9 cellular contexts compared by ENCODE assay signal in the genomic region with DNA sequence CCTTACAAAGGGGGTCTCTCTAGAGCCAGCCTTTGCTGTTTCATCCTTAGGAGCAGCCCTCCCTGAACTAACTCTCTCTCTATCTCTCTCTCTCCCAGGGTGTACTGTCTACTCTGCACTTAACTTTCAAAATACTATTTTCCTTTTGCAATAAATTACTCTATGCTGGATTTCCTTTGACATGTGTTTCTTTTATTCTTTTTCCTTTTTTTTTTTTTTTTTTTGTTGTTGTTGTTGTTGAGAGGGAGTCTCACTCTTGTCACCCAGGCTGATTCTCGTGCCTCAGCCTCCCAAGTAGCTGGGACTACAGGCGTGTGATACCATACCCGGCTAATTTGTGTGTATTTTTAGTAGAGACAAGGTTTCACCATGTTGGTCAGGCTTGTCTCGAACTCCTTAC. TPM values are rescaled to one million over a fixed set of nuclear protein-coding genes. Genes with fewer than 3 reads are reported as not detected.
DNase-seq lines count a peak whose midpoint lies in the region; ATAC-seq, FAIRE-seq and TF ChIP-seq lines count a peak whose summit lies in the region.
"Had no signal": no experiment of that assay in that cellular context is flagged by ENCODE, and none has a peak within 500 bp of the region (broad histone marks: within the 10 kb centered on the region; RNA-seq: fewer than 3 reads in every experiment).

No MANE protein-coding gene starts in this region.

- H3K9me1 ChIP-seq in K562 (ENCODE audit: control insufficient read depth, insufficient read depth, low read length), result peaks cover 4% of the 10 kb centered on the region

- TF ChIP-seq POLR2A in K562 (conservative IDR thresholded peaks at IDR 0.05), result no peak

- peak overlapping the region; percentile 61 to 94 (median 84) for H3K27ac Mint-ChIP-seq in naive thymus-derived CD4-positive, alpha-beta T cell

- TF ChIP-seq CTCF in K562 (IDR thresholded peaks at IDR 0.05 in 2 of 3, conservative IDR thresholded peaks at IDR 0.05 in 1 of 3; ENCODE audit: insufficient read depth in 2 of 3, low read depth in 1 of 3, low read length in 3 of 3), result no peak

- peaks cover 26 to 43% (median 33%) of the 10 kb centered on the region in 10 experiments for H3K4me1 ChIP-seq in BLaER1 treated with 17β-estradiol and CSF1 and Interleukin-3, amounts not matched to agents 10 nM and 100 nM
- peaks cover 18 to 31% of the 10 kb centered on the region in 2 experiments; a peak in 4 of 5 replicates for H3K4me1 ChIP-seq in K562 (replicated peaks in 1 of 2; ENCODE audit: control insufficient read depth in 2 of 2, insufficient read depth in 2 of 2, low read length in 2 of 2)
- H3K4me1 ChIP-seq in naive thymus-derived CD4-positive, alpha-beta T cell (ENCODE audit: control insufficient read depth in 2 of 2, insufficient read depth in 2 of 2, low read length in 2 of 2), result peaks cover 5 to 19% of the 10 kb centered on the region in 2 donors

- POLR2A ChIA-PET in K562 (lab: Yijun Ruan, JAX), result interaction anchor here (0.6 to 4.4 kb wide), 16 partner anchors 9 to 346 kb away, joined by 3 to 20 read pairs (median 4); partner anchors contain the start of genes AP4M1, LAMTOR4, MCM7 and ZCWPW1
- POLR2A ChIA-PET in naive thymus-derived CD4-positive, alpha-beta T cell (lab: Charles Lee), result interaction anchor here (0.6 to 2.0 kb wide), 10 partner anchors 8 to 459 kb away, joined by 3 to 9 read pairs (median 4); partner anchors contain the start of genes AP4M1 and MCM7

- BruUV-seq in K562 (replicated peaks; lab: Mats Ljungman, UMichigan), result no TSS peak

- H4K20me1 ChIP-seq in BLaER1 treated with 17β-estradiol and CSF1 and Interleukin-3, amounts not matched to agents 10 nM and 100 nM, result peaks cover 7 to 28% (median 23%) of the 10 kb centered on the region in 11 experiments; a peak in 12 of 22 replicates
- no peaks in the 10 kb centered on the region for H4K20me1 ChIP-seq in K562 (replicated peaks; ENCODE audit: control insufficient read depth, insufficient read depth, low read length)

- peaks cover 0 to 12% (median 3%) of the 10 kb centered on the region in 11 experiments; a peak in 11 of 22 replicates for H3K9me3 ChIP-seq in BLaER1 treated with 17β-estradiol and CSF1 and Interleukin-3, amounts not matched to agents 10 nM and 100 nM (replicated peaks in 1 of 11)
- H3K9me3 ChIP-seq in K562 (replicated peaks; ENCODE audit: control insufficient read depth, insufficient read depth, low read depth, low read length), result no peaks in the 10 kb centered on the region
- no peaks in the 10 kb centered on the region for H3K9me3 ChIP-seq in naive thymus-derived CD4-positive, alpha-beta T cell (ENCODE audit: control insufficient read depth in 2 of 3, low read length in 3 of 3)
- H3K9me3 ChIP-seq: ascending aorta had no signal

- H3K36me3 ChIP-seq in BLaER1 treated with 17β-estradiol and CSF1 and Interleukin-3, amounts not matched to agents 10 nM and 100 nM, result peaks cover 18 to 26% (median 23%) of the 10 kb centered on the region in 11 experiments
- peaks cover 21% of the 10 kb centered on the region for H3K36me3 ChIP-seq in K562 (ENCODE audit: control insufficient read depth, insufficient read depth, low read length)
- peaks cover 0 to 13% (median 0%) of the 10 kb centered on the region in 3 experiments for H3K36me3 ChIP-seq in naive thymus-derived CD4-positive, alpha-beta T cell (ENCODE audit: control insufficient read depth in 2 of 3, insufficient read depth in 3 of 3, low read length in 3 of 3)

- H3K9ac ChIP-seq in BLaER1 treated with 17β-estradiol and CSF1 and Interleukin-3, amounts not matched to agents 10 nM and 100 nM, result peak overlapping the region in 2 of 11 experiments; percentile 96; a peak in 1 of 22 replicates
- H3K9ac ChIP-seq in K562 (ENCODE audit: insufficient read depth in 1 of 2, low read depth in 2 of 2, low read length in 2 of 2), result peak overlapping the region in 1 of 2 experiments; percentile 88; a peak in 3 of 4 replicates

- peak overlapping the region; percentile 76 to 95 (median 92) for H3K4me3 Mint-ChIP-seq in naive thymus-derived CD4-positive, alpha-beta T cell

- peak overlapping the region; percentile 44 to 82 (median 71); a peak in 18 of 22 replicates for H3K4me2 ChIP-seq in BLaER1 treated with 17β-estradiol and CSF1 and Interleukin-3, amounts not matched to agents 10 nM and 100 nM
- H3K4me2 ChIP-seq in K562 (ENCODE audit: insufficient read depth, low read length), result peak overlapping the region; percentile 78

- no peak for TF ChIP-seq EP300 in K562 (IDR thresholded peaks at IDR 0.05; ENCODE audit: low read length)

- FAIRE-seq in K562 (lab: Jason Lieb, UNC), result no peak

- peak overlapping the region in 1 of 11 experiments; percentile 95; a peak in 2 of 22 replicates for H3K27ac ChIP-seq in BLaER1 treated with 17β-estradiol and CSF1 and Interleukin-3, amounts not matched to agents 10 nM and 100 nM
- peak overlapping the region; percentile 90 for H3K27ac ChIP-seq in K562 (ENCODE audit: extremely low read depth, low read depth, low read length)
- H3K27ac ChIP-seq in naive thymus-derived CD4-positive, alpha-beta T cell (ENCODE audit: low read depth, low read length), result no peak overlapping the region

- H3K4me1 Mint-ChIP-seq in naive thymus-derived CD4-positive, alpha-beta T cell, result peaks cover 26 to 50% (median 39%) of the 10 kb centered on the region in 7 donors

- peaks cover 0 to 2% (median 0%) of the 10 kb centered on the region in 11 donors for H3K9me3 Mint-ChIP-seq in naive thymus-derived CD4-positive, alpha-beta T cell

- ATAC-seq in HG03039 (IDR thresholded peaks at IDR 0.05; ENCODE audit: unreplicated experiment), result peak; percentile 0
- no peak for ATAC-seq in K562
- no peak for ATAC-seq in naive thymus-derived CD4-positive, alpha-beta T cell
- ATAC-seq in GM21825 (IDR thresholded peaks at IDR 0.05; ENCODE audit: unreplicated experiment), result no peak

- H3K4me3 ChIP-seq in BLaER1 treated with 17β-estradiol and CSF1 and Interleukin-3, amounts not matched to agents 10 nM and 100 nM, result 0 out of 20 replicates have a peak overlapping the region, but pooled peaks of 1 of the 10 experiments have one; percentile 99
- H3K4me3 ChIP-seq in K562, result peak overlapping the region; percentile 67
- H3K4me3 ChIP-seq in naive thymus-derived CD4-positive, alpha-beta T cell (ENCODE audit: low read length), result no peak overlapping the region

- in situ Hi-C loops in K562 (cut with MboI) (no loop called here), G401 (cut with HindIII; ENCODE audit: low sequenced_read_pairs) (no loop called here)

- intact Hi-C loops in K562 (cut with micrococcal nuclease), result loop anchor here (1.0 to 5.0 kb wide), 4 partner anchors 18 to 71 kb away; partner anchors contain the start of genes AP4M1, CNPY4, MBLAC1 and MCM7
- intact Hi-C loops in naive thymus-derived CD4-positive, alpha-beta T cell (cut with micrococcal nuclease), result loop anchor here (1.0 to 10.0 kb wide), 7 partner anchors 17 to 678 kb away; partner anchors contain the start of genes BUD31 (in 1 of the 2), FBXO24 (in 1 of the 2), LRCH4 (in 1 of the 2) and MBLAC1 (in 1 of the 2)

- WGBS in K562 (ENCODE audit: insufficient coverage, low coverage, missing lambda C conversion rate), result 40% methylated on average over 4 of the region's 4 CpGs

- H3K27me3 Mint-ChIP-seq in naive thymus-derived CD4-positive, alpha-beta T cell, result peaks cover 0 to 19% (median 0%) of the 10 kb centered on the region in 5 donors

- H3K36me3 Mint-ChIP-seq in naive thymus-derived CD4-positive, alpha-beta T cell, result peaks cover 5 to 12% (median 7%) of the 10 kb centered on the region in 5 donors

- peak overlapping the region; percentile 96 for H2AFZ ChIP-seq in K562 (ENCODE audit: low read depth, low read length)

- no peak for TF ChIP-seq RAD21 in K562 (CRISPR knock-in tag; conservative IDR thresholded peaks at IDR 0.05 in 1 of 2, IDR thresholded peaks at IDR 0.05 in 1 of 2)

- DNase-seq in K562 (ENCODE audit: extremely low read depth in 1 of 4, low spot score in 3 of 4) (no peak), NCI-H526 treated with DMSO at 0.1 percent for 48 hours (lab: John Stamatoyannopoulos, UW) (no peak), G401 (ENCODE audit: low spot score) (no peak), KG1 (lab: John Stamatoyannopoulos, UW) (no peak)
- no peak for DNase-seq in naive thymus-derived CD4-positive, alpha-beta T cell

- H3K27me3 ChIP-seq in BLaER1 treated with 17β-estradiol and CSF1 and Interleukin-3, amounts not matched to agents 10 nM and 100 nM, result peaks cover 0 to 18% (median 14%) of the 10 kb centered on the region in 11 experiments; a peak in 16 of 22 replicates
- H3K27me3 ChIP-seq in K562 (ENCODE audit: control insufficient read depth in 2 of 2, insufficient read depth in 2 of 2, low read length in 2 of 2), result no peaks in the 10 kb centered on the region
- no peaks in the 10 kb centered on the region for H3K27me3 ChIP-seq in naive thymus-derived CD4-positive, alpha-beta T cell (ENCODE audit: control insufficient read depth in 2 of 2, insufficient read depth in 2 of 2, low read length in 2 of 2)
- H3K27me3 ChIP-seq: ascending aorta had no signal

- H3K79me2 ChIP-seq in K562 (ENCODE audit: control insufficient read depth, insufficient read depth, low read length), result peaks cover 35% of the 10 kb centered on the region

- CTCF ChIA-PET in K562 (lab: Yijun Ruan, JAX; ENCODE audit: low intra/inter-chr PET ratio), result interaction anchor here (2.2 kb wide), 1 partner anchor 170 kb away, joined by 8 read pairs; no protein-coding TSS in a partner anchor
- CTCF ChIA-PET in naive thymus-derived CD4-positive, alpha-beta T cell (lab: Charles Lee), result interaction anchor here (0.6 to 1.1 kb wide), 4 partner anchors 48 to 175 kb away, joined by 3 to 6 read pairs (median 6); no protein-coding TSS in a partner anchor

RNA-seq across cellular contexts. Expression of gene ZNF3, which starts 1.5 kb away (rescaled TPM):
- total RNA-seq in K562 (2011; cell fraction: chromatin; rRNA removed; ENCODE audit: low replicate concordance), result 153 and 214 TPM in 2 replicates
- total RNA-seq in K562 (2011; cell fraction: nucleolus; rRNA removed), result 103 and 125 TPM in 2 replicates
- 119 and 140 TPM in 2 replicates for total RNA-seq in K562 (2011; cell fraction: nucleoplasm; rRNA removed)
- total RNA-seq in K562 (2014; rRNA removed), result 33.6 and 35.6 TPM in 2 replicates
- 55.6 and 64.4 TPM in 2 replicates for total RNA-seq in K562 (2014; rRNA removed; fragmentation: Illumina TruSeq; extraction: Trizol)
- total RNA-seq in K562 (2015; rRNA removed; fragmentation: Illumina TruSeq; extraction: Trizol), result 61.6 and 64.9 TPM in 2 replicates
- total RNA-seq in K562 (2021), result 46.7 and 48.5 TPM in 2 replicates
- polyA plus RNA-seq in K562 (2011; rRNA removed), result 44.8 and 52.3 TPM in 2 replicates
- polyA plus RNA-seq in K562 (2011; cell fraction: cytosol; rRNA removed), result 20.8 and 27.2 TPM in 2 replicates
- polyA plus RNA-seq in K562 (2011; cell fraction: nucleus; rRNA removed), result 85.4 and 103 TPM in 2 replicates
- polyA plus RNA-seq in K562 (2012), result 30.1 and 31.6 TPM in 2 replicates
- polyA plus RNA-seq in K562 (2014; fragmentation: Illumina TruSeq; extraction: Trizol), result 58.4 and 58.7 TPM in 2 replicates
- polyA plus RNA-seq in K562 (2014; fragmentation: Nextera tagmentation; extraction: Ambion mirVana), result 10 to 100 TPM; 30.0 to 51.5 TPM
- 39.6 and 45.8 TPM in 2 replicates for polyA plus RNA-seq in K562 (2014; rRNA removed)
- polyA minus RNA-seq in K562 (2011; rRNA and poly(A)+ RNA removed), result 55.6 and 57.4 TPM in 2 replicates
- polyA minus RNA-seq in K562 (2011; cell fraction: cytosol; rRNA and poly(A)+ RNA removed), result 10.5 and 15.3 TPM in 2 replicates
- polyA minus RNA-seq in K562 (2011; cell fraction: nucleus; rRNA and poly(A)+ RNA removed), result 33.7 and 50.5 TPM in 2 replicates
- total RNA-seq in naive thymus-derived CD4-positive, alpha-beta T cell, result 10 to 100 TPM; 29.1 to 48.0 (median 35.0) TPM
- 10 to 100 TPM; 20.3 to 37.6 TPM for polyA plus RNA-seq in naive thymus-derived CD4-positive, alpha-beta T cell
- total RNA-seq in G401 (2014; rRNA removed; shearing (Covaris generic)), result 29.9 and 38.7 TPM in 2 replicates

RNA-seq across cellular contexts. Expression of gene COPS6, which starts 5.8 kb away (rescaled TPM):
- 151 and 243 TPM in 2 replicates for total RNA-seq in K562 (2011; cell fraction: chromatin; rRNA removed; ENCODE audit: low replicate concordance)
- 132 and 134 TPM in 2 replicates for total RNA-seq in K562 (2011; cell fraction: nucleolus; rRNA removed)
- 123 and 134 TPM in 2 replicates for total RNA-seq in K562 (2011; cell fraction: nucleoplasm; rRNA removed)
- total RNA-seq in K562 (2014; rRNA removed) (102 and 119 TPM in 2 replicates), K562 (2014; rRNA removed; fragmentation: Illumina TruSeq; extraction: Trizol) (56.4 and 64.2 TPM in 2 replicates), K562 (2015; rRNA removed; fragmentation: Illumina TruSeq; extraction: Trizol) (60.1 and 63.0 TPM in 2 replicates), K562 (2021) (168 TPM in 2 replicates)
- polyA plus RNA-seq in K562 (2011; rRNA removed) (142 and 202 TPM in 2 replicates), K562 (2014; fragmentation: Illumina TruSeq; extraction: Trizol) (176 and 194 TPM in 2 replicates), K562 (2014; fragmentation: Nextera tagmentation; extraction: Ambion mirVana) (100 to 1,000 TPM; 160 to 331 TPM), K562 (2014; rRNA removed) (212 and 232 TPM in 2 replicates)
- 161 and 249 TPM in 2 replicates for polyA plus RNA-seq in K562 (2011; cell fraction: cytosol; rRNA removed)
- 125 and 159 TPM in 2 replicates for polyA plus RNA-seq in K562 (2011; cell fraction: nucleus; rRNA removed)
- 160 and 243 TPM in 2 replicates for polyA plus RNA-seq in K562 (2012)
- 82.3 and 172 TPM in 2 replicates for polyA minus RNA-seq in K562 (2011; rRNA and poly(A)+ RNA removed)
- polyA minus RNA-seq in K562 (2011; cell fraction: cytosol; rRNA and poly(A)+ RNA removed), result 57.4 and 102 TPM in 2 replicates
- polyA minus RNA-seq in K562 (2011; cell fraction: nucleus; rRNA and poly(A)+ RNA removed), result 37.4 and 39.0 TPM in 2 replicates
- total RNA-seq in naive thymus-derived CD4-positive, alpha-beta T cell, result 100 to 1,000 TPM in 1 of 5 experiments, 10 to 100 TPM in 4; 65.7 to 103 (median 80.1) TPM
- polyA plus RNA-seq in naive thymus-derived CD4-positive, alpha-beta T cell, result 100 to 1,000 TPM; 110 to 122 TPM
- 100 and 151 TPM in 2 replicates for total RNA-seq in G401 (2014; rRNA removed; shearing (Covaris generic))

RNA-seq across cellular contexts. Expression of gene MCM7, which starts 18.2 kb away (rescaled TPM):
- total RNA-seq in K562 (2011; cell fraction: chromatin; rRNA removed; ENCODE audit: low replicate concordance), result 414 and 758 TPM in 2 replicates
- total RNA-seq in K562 (2011; cell fraction: nucleolus; rRNA removed), result 463 and 497 TPM in 2 replicates
- 263 and 349 TPM in 2 replicates for total RNA-seq in K562 (2011; cell fraction: nucleoplasm; rRNA removed)
- total RNA-seq in K562 (2014; rRNA removed) (560 and 610 TPM in 2 replicates), K562 (2014; rRNA removed; fragmentation: Illumina TruSeq; extraction: Trizol) (303 and 336 TPM in 2 replicates), K562 (2015; rRNA removed; fragmentation: Illumina TruSeq; extraction: Trizol) (408 and 410 TPM in 2 replicates), K562 (2021) (588 and 616 TPM in 2 replicates)
- polyA plus RNA-seq in K562 (2011; rRNA removed) (304 and 329 TPM in 2 replicates), K562 (2014; fragmentation: Illumina TruSeq; extraction: Trizol) (437 and 491 TPM in 2 replicates), K562 (2014; fragmentation: Nextera tagmentation; extraction: Ambion mirVana) (100 to 1,000 TPM; 407 to 856 TPM), K562 (2014; rRNA removed) (488 and 513 TPM in 2 replicates)
- 333 and 730 TPM in 2 replicates for polyA plus RNA-seq in K562 (2011; cell fraction: cytosol; rRNA removed)
- 657 and 888 TPM in 2 replicates for polyA plus RNA-seq in K562 (2011; cell fraction: nucleus; rRNA removed)
- 488 and 498 TPM in 2 replicates for polyA plus RNA-seq in K562 (2012)
- 295 and 393 TPM in 2 replicates for polyA minus RNA-seq in K562 (2011; rRNA and poly(A)+ RNA removed)
- polyA minus RNA-seq in K562 (2011; cell fraction: cytosol; rRNA and poly(A)+ RNA removed), result 320 and 399 TPM in 2 replicates
- 299 and 305 TPM in 2 replicates for polyA minus RNA-seq in K562 (2011; cell fraction: nucleus; rRNA and poly(A)+ RNA removed)
- 100 to 1,000 TPM in 4 of 5 experiments, 10 to 100 TPM in 1; 80.3 to 263 (median 168) TPM for total RNA-seq in naive thymus-derived CD4-positive, alpha-beta T cell
- 10 to 100 TPM; 29.5 to 49.9 TPM for polyA plus RNA-seq in naive thymus-derived CD4-positive, alpha-beta T cell
- 356 and 361 TPM in 2 replicates for total RNA-seq in G401 (2014; rRNA removed; shearing (Covaris generic))

RNA-seq across cellular contexts. Expression of gene AP4M1, which starts 18.5 kb away (rescaled TPM):
- total RNA-seq in K562 (2011; cell fraction: chromatin; rRNA removed; ENCODE audit: low replicate concordance), result 35.5 and 59.8 TPM in 2 replicates
- 50.4 and 51.6 TPM in 2 replicates for total RNA-seq in K562 (2011; cell fraction: nucleolus; rRNA removed)
- total RNA-seq in K562 (2011; cell fraction: nucleoplasm; rRNA removed), result 26.7 and 40.9 TPM in 2 replicates
- 17.4 and 30.9 TPM in 2 replicates for total RNA-seq in K562 (2014; rRNA removed)
- 11.0 and 12.2 TPM in 2 replicates for total RNA-seq in K562 (2014; rRNA removed; fragmentation: Illumina TruSeq; extraction: Trizol)
- 11.9 and 13.5 TPM in 2 replicates for total RNA-seq in K562 (2015; rRNA removed; fragmentation: Illumina TruSeq; extraction: Trizol)
- 21.8 and 25.2 TPM in 2 replicates for total RNA-seq in K562 (2021)
- 12.7 and 14.1 TPM in 2 replicates for polyA plus RNA-seq in K562 (2011; rRNA removed)
- polyA plus RNA-seq in K562 (2011; cell fraction: cytosol; rRNA removed), result 14.1 and 21.2 TPM in 2 replicates
- polyA plus RNA-seq in K562 (2011; cell fraction: nucleus; rRNA removed), result 41.5 and 49.3 TPM in 2 replicates
- 15.8 and 27.8 TPM in 2 replicates for polyA plus RNA-seq in K562 (2012)
- polyA plus RNA-seq in K562 (2014; fragmentation: Illumina TruSeq; extraction: Trizol), result 16.4 and 18.0 TPM in 2 replicates
- 1 to 10 TPM; 1.3 to 3.6 TPM for polyA plus RNA-seq in K562 (2014; fragmentation: Nextera tagmentation; extraction: Ambion mirVana)
- 15.6 and 19.6 TPM in 2 replicates for polyA plus RNA-seq in K562 (2014; rRNA removed)
- 10.9 and 15.8 TPM in 2 replicates for polyA minus RNA-seq in K562 (2011; rRNA and poly(A)+ RNA removed)
- 9.1 and 11.9 TPM in 2 replicates for polyA minus RNA-seq in K562 (2011; cell fraction: cytosol; rRNA and poly(A)+ RNA removed)
- polyA minus RNA-seq in K562 (2011; cell fraction: nucleus; rRNA and poly(A)+ RNA removed), result 12.1 and 17.2 TPM in 2 replicates
- total RNA-seq in naive thymus-derived CD4-positive, alpha-beta T cell, result 10 to 100 TPM in 3 of 5 experiments, 1 to 10 TPM in 2; 7.5 to 13.8 (median 11.0) TPM
- 1 to 10 TPM; 2.6 to 5.1 TPM for polyA plus RNA-seq in naive thymus-derived CD4-positive, alpha-beta T cell
- 19.7 and 34.3 TPM in 2 replicates for total RNA-seq in G401 (2014; rRNA removed; shearing (Covaris generic))

RNA-seq across cellular contexts. Expression of gene ZSCAN21, which starts 33.4 kb away (rescaled TPM):
- 19.2 and 21.8 TPM in 2 replicates for total RNA-seq in K562 (2011; cell fraction: chromatin; rRNA removed; ENCODE audit: low replicate concordance)
- 12.0 and 13.5 TPM in 2 replicates for total RNA-seq in K562 (2011; cell fraction: nucleolus; rRNA removed)
- total RNA-seq in K562 (2011; cell fraction: nucleoplasm; rRNA removed), result 9.1 and 13.6 TPM in 2 replicates
- total RNA-seq in K562 (2014; rRNA removed) (13.8 and 14.0 TPM in 2 replicates), K562 (2014; rRNA removed; fragmentation: Illumina TruSeq; extraction: Trizol) (13.2 and 14.1 TPM in 2 replicates), K562 (2015; rRNA removed; fragmentation: Illumina TruSeq; extraction: Trizol) (11.6 and 12.2 TPM in 2 replicates), K562 (2021) (12.7 and 13.8 TPM in 2 replicates)
- polyA plus RNA-seq in K562 (2011; rRNA removed) (9.5 and 13.4 TPM in 2 replicates), K562 (2014; fragmentation: Illumina TruSeq; extraction: Trizol) (13.5 and 15.5 TPM in 2 replicates), K562 (2014; fragmentation: Nextera tagmentation; extraction: Ambion mirVana) (1 to 10 TPM; 5.9 to 6.9 TPM), K562 (2014; rRNA removed) (11.6 and 11.8 TPM in 2 replicates)
- polyA plus RNA-seq in K562 (2011; cell fraction: cytosol; rRNA removed), result 6.7 and 9.5 TPM in 2 replicates
- 7.4 and 7.8 TPM in 2 replicates for polyA plus RNA-seq in K562 (2011; cell fraction: nucleus; rRNA removed)
- 7.7 and 8.5 TPM in 2 replicates for polyA plus RNA-seq in K562 (2012)
- 8.2 and 9.7 TPM in 2 replicates for polyA minus RNA-seq in K562 (2011; rRNA and poly(A)+ RNA removed)
- 3.5 and 5.0 TPM in 2 replicates for polyA minus RNA-seq in K562 (2011; cell fraction: cytosol; rRNA and poly(A)+ RNA removed)
- polyA minus RNA-seq in K562 (2011; cell fraction: nucleus; rRNA and poly(A)+ RNA removed), result 2.6 and 3.2 TPM in 2 replicates
- total RNA-seq in naive thymus-derived CD4-positive, alpha-beta T cell, result 10 to 100 TPM in 1 of 5 experiments, 1 to 10 TPM in 4; 3.9 to 10.1 (median 6.2) TPM
- polyA plus RNA-seq in naive thymus-derived CD4-positive, alpha-beta T cell, result 10 to 100 TPM in 1 of 2 donors, 1 to 10 TPM in 1; 6.8 to 13.4 TPM
- total RNA-seq in G401 (2014; rRNA removed; shearing (Covaris generic)), result 12.2 and 23.1 TPM in 2 replicates
